Comparison of ENCODE assay signal across 7 cellular contexts in the genomic region with DNA sequence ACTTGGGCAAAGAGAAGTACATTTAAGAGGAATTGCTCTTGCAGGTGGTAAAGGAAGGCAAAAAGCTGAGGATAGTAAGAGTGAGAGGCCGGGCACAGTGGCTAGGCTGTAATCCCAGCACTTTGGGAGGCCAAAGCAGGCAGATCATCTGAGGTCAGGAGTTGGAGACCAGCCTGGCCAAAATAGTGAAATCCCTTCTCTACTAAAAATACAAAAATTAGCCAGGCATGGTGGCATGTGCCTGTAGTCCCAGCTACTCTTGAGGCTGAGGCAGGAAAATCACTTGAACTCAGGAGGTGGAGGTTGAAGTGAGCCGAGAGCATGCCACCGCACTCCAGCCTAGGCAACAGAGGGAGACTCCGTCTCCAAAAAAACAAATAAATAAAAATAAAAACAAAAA. TPM values are rescaled to one million over a fixed set of nuclear protein-coding genes. Genes with fewer than 3 reads are reported as not detected.
"Had no signal": no experiment of that assay in that cellular context is flagged by ENCODE, and none has a peak within 500 bp of the region (broad histone marks: within the 10 kb centered on the region; RNA-seq: fewer than 3 reads in every experiment).

No MANE protein-coding gene starts in this region.

RNA-seq across cellular contexts. Expression of gene FOXN1, which starts 16.1 kb away (rescaled TPM):
- total RNA-seq: subcutaneous adipose tissue, temporal lobe, thoracic aorta, tibial nerve, uterus had no signal

RNA-seq across cellular contexts. Expression of gene SLC13A2, which starts 48.8 kb away (rescaled TPM):
- total RNA-seq: subcutaneous adipose tissue, temporal lobe, thoracic aorta, tibial nerve, urinary bladder, uterus, vagina had no signal
